10 cellular contexts compared by ENCODE assay signal in the genomic region with DNA sequence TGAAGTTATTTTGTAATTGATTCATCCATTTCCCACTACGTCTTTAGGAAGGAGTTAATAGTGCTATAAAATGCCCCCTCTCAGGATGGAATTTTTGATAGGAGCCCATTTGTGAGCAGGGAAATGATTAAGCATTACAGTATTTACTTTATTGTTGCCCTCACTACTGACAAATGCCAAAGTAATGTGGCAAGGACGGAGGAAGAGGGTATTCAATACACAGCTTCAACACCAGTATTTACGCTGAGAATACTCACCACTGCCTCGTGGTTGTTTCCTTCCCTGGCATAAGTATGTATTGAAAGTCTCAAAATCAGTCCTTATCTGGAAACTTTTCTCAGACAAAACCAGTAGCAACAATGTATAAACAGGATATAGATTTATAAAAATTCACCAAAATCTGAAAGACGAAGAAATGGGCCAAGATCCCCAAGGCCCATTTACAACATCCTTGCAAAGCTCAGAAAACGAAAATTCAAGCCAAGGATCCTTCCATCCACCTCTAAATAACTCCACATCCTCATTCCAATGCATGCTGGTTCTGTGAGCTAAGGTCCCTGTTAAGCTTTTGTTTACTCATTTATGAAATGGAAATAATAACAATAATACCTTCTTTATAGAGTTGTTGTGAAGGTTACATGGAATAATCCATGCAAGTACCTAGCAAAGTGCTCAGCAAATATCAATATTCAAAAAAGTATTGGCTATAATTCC. TPM values are rescaled to one million over a fixed set of nuclear protein-coding genes. Genes with fewer than 3 reads are reported as not detected.
DNase-seq lines count a peak whose midpoint lies in the region; ATAC-seq and TF ChIP-seq lines count a peak whose summit lies in the region.
"Had no signal": no experiment of that assay in that cellular context is flagged by ENCODE, and none has a peak within 500 bp of the region (broad histone marks: within the 10 kb centered on the region; RNA-seq: fewer than 3 reads in every experiment).

No MANE protein-coding gene starts in this region.

- no peak for ATAC-seq in esophagus mucosa
- ATAC-seq in HG03039 (IDR thresholded peaks at IDR 0.05; ENCODE audit: unreplicated experiment) = no peak

- H3K27me3 ChIP-seq in ACC112 (ENCODE audit: insufficient read depth, low read length) = no peaks in the 10 kb centered on the region

- peak overlapping the region; percentile 94 for H3K27ac ChIP-seq in ACC112 (ENCODE audit: low read depth, low read length)

- H3K36me3 ChIP-seq in ACC112 (ENCODE audit: insufficient read depth, low read length) = peaks cover 35% of the 10 kb centered on the region

- no peak overlapping the region for H2AFZ ChIP-seq in ACC112 (ENCODE audit: low read length, unreplicated experiment)

- peaks cover 76% of the 10 kb centered on the region for H3K4me1 ChIP-seq in ACC112 (ENCODE audit: control insufficient read depth, insufficient read depth, low read length, unreplicated experiment)

- H3K4me3 ChIP-seq in ACC112 (ENCODE audit: low read depth, low read length) (peak overlapping the region; percentile 58), cardiac fibroblast (replicated peaks in 1 of 2; ENCODE audit: low read depth in 2 of 2, low read length in 2 of 2) (peak overlapping the region in 1 of 2 donors; percentile 9)

- peak; percentile 90 for DNase-seq in NCI-H460 (ENCODE audit: extremely low read depth, low read depth)
- DNase-seq in cardiac fibroblast (ENCODE audit: low read depth in 2 of 2) = peak; percentile 56 to 84
- DNase-seq in mesothelial cell of epicardium (ENCODE audit: low spot score in 2 of 2, unreplicated experiment in 2 of 2) = no peak
- DNase-seq in NCI-H1417 (lab: John Stamatoyannopoulos, UW) = no peak
- no peak for DNase-seq in GM10248 (ENCODE audit: extremely low spot score)
- DNase-seq: activated CD8-positive, alpha-beta memory T cell treated with anti-CD3 and anti-CD28 coated beads for 24 hours; stimulated activated CD4-positive, alpha-beta T cell treated with anti-CD3 and anti-CD28 coated beads, Interleukin-4, amount 100 ng/mL, for 4 hours had no signal

- H3K9me3 Mint-ChIP-seq in mesothelial cell of epicardium = no peaks in the 10 kb centered on the region

- H3K4me3 Mint-ChIP-seq in mesothelial cell of epicardium = no peak overlapping the region

- peaks cover 57% of the 10 kb centered on the region for H3K79me2 ChIP-seq in ACC112 (ENCODE audit: control insufficient read depth, insufficient read depth, low read length, unreplicated experiment)

- H3K27ac Mint-ChIP-seq in mesothelial cell of epicardium = peak overlapping the region; percentile 97

- peaks cover 20% of the 10 kb centered on the region for H3K36me3 Mint-ChIP-seq in mesothelial cell of epicardium

- CTCF ChIA-PET in GM10248 (lab: Yijun Ruan, JAX) = interaction anchor here (1.0 to 1.6 kb wide), 6 partner anchors 9 to 216 kb away, joined by 3 to 7 read pairs (median 3); no protein-coding TSS in a partner anchor

- TF ChIP-seq CTCF in cardiac fibroblast (IDR thresholded peaks at IDR 0.05; ENCODE audit: low read depth, low read length) = no peak
- no peak for TF ChIP-seq CTCF in mesothelial cell of epicardium (IDR thresholded peaks at IDR 0.05; ENCODE audit: unreplicated experiment)
- TF ChIP-seq CTCF in GM10248 (IDR thresholded peaks at IDR 0.05; ENCODE audit: control extremely low read depth, extremely low read depth, low read depth, missing control alignments) = no peak

- H3K4me1 Mint-ChIP-seq in mesothelial cell of epicardium = peaks cover 59% of the 10 kb centered on the region

- no peaks in the 10 kb centered on the region for H3K27me3 Mint-ChIP-seq in mesothelial cell of epicardium (ENCODE audit: low read depth)

- POLR2A ChIA-PET in GM10248 (lab: Yijun Ruan, JAX) = no interaction called here

RNA-seq across cellular contexts. Expression of a gene that starts 29.3 kb away (rescaled TPM):
- total RNA-seq in NCI-H460 (2014; rRNA removed; shearing (Covaris generic)) = 104 and 113 TPM in 2 replicates
- 49.0 and 73.2 TPM in 2 replicates for polyA plus RNA-seq in NCI-H460 (2014; cell fraction: nucleus; rRNA removed)
- total RNA-seq in mesothelial cell of epicardium = 60.4 to 64.6 TPM (median 64.5 TPM) in 3 replicates
- 19.8 TPM for total RNA-seq in esophagus mucosa

Comparison
In these comparisons a context has a peak if more than half of its experiments do, and no peak if none do; other contexts are left out.
1. DNase-seq: peak in NCI-H460 (single experiment) and cardiac fibroblast (2 of 2); none in mesothelial cell of epicardium (0 of 2), NCI-H1417 (0 of 3) and GM10248 (single experiment).